ENCODE assay signal across 8 cellular contexts in the genomic region with DNA sequence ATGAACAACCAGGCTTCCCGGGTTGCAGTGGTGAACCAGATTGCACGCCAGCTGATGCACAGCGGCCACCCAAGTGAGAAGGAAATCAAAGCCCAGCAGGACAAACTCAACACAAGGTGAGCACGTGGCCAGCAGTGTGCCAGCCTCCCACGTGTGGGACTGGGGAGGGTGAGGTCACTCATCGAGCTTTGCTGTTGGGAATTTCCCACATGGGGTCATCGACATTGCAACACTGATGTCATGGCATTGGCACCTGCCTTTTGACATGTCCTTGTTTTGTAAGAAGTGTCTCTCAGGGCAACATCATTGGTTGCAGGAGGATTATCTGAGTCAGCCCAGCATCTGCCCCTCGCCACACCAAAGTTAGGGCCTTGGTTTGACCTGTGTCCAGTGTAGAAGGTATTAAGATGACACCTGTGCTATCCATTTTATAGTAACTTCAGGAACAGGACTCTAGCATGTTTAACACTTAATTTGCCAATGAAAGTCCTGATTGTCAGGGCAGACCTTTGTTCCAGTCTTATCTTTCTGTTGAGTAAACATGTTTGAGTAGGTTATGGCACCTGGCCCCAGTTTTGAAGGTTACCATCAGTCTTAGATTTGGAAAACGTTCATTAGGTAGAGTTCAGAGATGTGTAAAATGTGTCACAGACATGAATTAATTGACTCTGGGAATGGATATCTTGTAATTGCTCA.
A peak's percentile ranks its signal among the peaks of the same experiment; 100 is the strongest.
DNase-seq lines count a peak whose midpoint lies in the region; ATAC-seq and TF ChIP-seq lines count a peak whose summit lies in the region.

No MANE protein-coding gene starts in this region.

- BruUV-seq in Calu3 (replicated peaks; lab: Mats Ljungman, UMichigan) = no TSS peak

- intact Hi-C loops in Calu3 (cut with micrococcal nuclease; ENCODE audit: unreplicated experiment) = loop anchor here (5.0 kb wide), 3 partner anchors 58 to 108 kb away; no protein-coding TSS in a partner anchor

- no peak for TF ChIP-seq POLR2A in NB4 (IDR thresholded peaks at IDR 0.05; ENCODE audit: extremely low read depth, insufficient read length)

- TF ChIP-seq CTCF in Calu3 (IDR thresholded peaks at IDR 0.05; ENCODE audit: unreplicated experiment) (no peak), NB4 (IDR thresholded peaks at IDR 0.05; ENCODE audit: low read depth, low read length) (no peak), epithelial cell of esophagus (IDR thresholded peaks at IDR 0.05; ENCODE audit: insufficient read depth, low read depth, low read length, missing control alignments) (no peak)

- CTCF ChIA-PET in Calu3 (lab: Charles Lee) = no interaction called here

- ATAC-seq in natural killer cell treated with Interleukin-12 subunit alpha and Interleukin-12 subunit beta and Interleukin-15 and Interleukin-18, amount 100 ng/mL, for 72 hours = peak; percentile 69 to 91
- no peak for ATAC-seq in HG03045 (IDR thresholded peaks at IDR 0.05; ENCODE audit: unreplicated experiment)
- no peak for ATAC-seq in GM21528 (IDR thresholded peaks at IDR 0.05; ENCODE audit: low FRiP score, unreplicated experiment)
- no peak for ATAC-seq in HG03108 (IDR thresholded peaks at IDR 0.05; ENCODE audit: unreplicated experiment)
- ATAC-seq in HG02798 (IDR thresholded peaks at IDR 0.05; ENCODE audit: poor library complexity, unreplicated experiment) = no peak

- peaks cover 100% of the 10 kb centered on the region for H3K36me3 Mint-ChIP-seq in Calu3 (ENCODE audit: insufficient read depth, unreplicated experiment)
- peaks cover 4% of the 10 kb centered on the region for H3K36me3 Mint-ChIP-seq in natural killer cell treated with Interleukin-12 subunit alpha and Interleukin-12 subunit beta and Interleukin-15 and Interleukin-18, amount 100 ng/mL, for 72 hours

- H3K4me3 ChIP-seq in NB4 (ENCODE audit: low read depth, low read length) (no peak overlapping the region), epithelial cell of esophagus (ENCODE audit: low read length) (no peak overlapping the region)

- no peak overlapping the region for H3K4me3 Mint-ChIP-seq in Calu3 (ENCODE audit: low read depth, unreplicated experiment)
- no peak overlapping the region for H3K4me3 Mint-ChIP-seq in natural killer cell treated with Interleukin-12 subunit alpha and Interleukin-12 subunit beta and Interleukin-15 and Interleukin-18, amount 100 ng/mL, for 72 hours

- DNase-seq in Calu3 (peak; percentile 80), NB4 (ENCODE audit: low read depth) (peak; percentile 13), epithelial cell of esophagus (ENCODE audit: low read depth) (peak; percentile 81)
- DNase-seq in natural killer cell treated with Interleukin-12 subunit alpha and Interleukin-12 subunit beta and Interleukin-15 and Interleukin-18, amount 100 ng/mL, for 72 hours (ENCODE audit: low spot score) = peak; percentile 82

- H3K27me3 Mint-ChIP-seq in Calu3 (ENCODE audit: unreplicated experiment) = no peaks in the 10 kb centered on the region
- H3K27me3 Mint-ChIP-seq in natural killer cell treated with Interleukin-12 subunit alpha and Interleukin-12 subunit beta and Interleukin-15 and Interleukin-18, amount 100 ng/mL, for 72 hours = no peaks in the 10 kb centered on the region

- peaks cover 77% of the 10 kb centered on the region for H3K4me1 Mint-ChIP-seq in Calu3 (ENCODE audit: low read depth, unreplicated experiment)
- peaks cover 0 to 14% of the 10 kb centered on the region in 2 donors for H3K4me1 Mint-ChIP-seq in natural killer cell treated with Interleukin-12 subunit alpha and Interleukin-12 subunit beta and Interleukin-15 and Interleukin-18, amount 100 ng/mL, for 72 hours (ENCODE audit: low read depth in 2 of 2)

- H3K27ac Mint-ChIP-seq in Calu3 (ENCODE audit: unreplicated experiment) = peak overlapping the region; percentile 87
- peak overlapping the region; percentile 20 to 85 for H3K27ac Mint-ChIP-seq in natural killer cell treated with Interleukin-12 subunit alpha and Interleukin-12 subunit beta and Interleukin-15 and Interleukin-18, amount 100 ng/mL, for 72 hours

- H3K9me3 Mint-ChIP-seq in Calu3 (ENCODE audit: low read depth, unreplicated experiment) = no peaks in the 10 kb centered on the region
- H3K9me3 Mint-ChIP-seq in natural killer cell treated with Interleukin-12 subunit alpha and Interleukin-12 subunit beta and Interleukin-15 and Interleukin-18, amount 100 ng/mL, for 72 hours = no peaks in the 10 kb centered on the region

Comparison
In these comparisons a context has a peak if more than half of its experiments do, and no peak if none do; other contexts are left out.
1. DNase-seq: peak in every context shown above with its lines; median percentile 82 in natural killer cell treated with Interleukin-12 subunit alpha and Interleukin-12 subunit beta and Interleukin-15 and Interleukin-18, amount 100 ng/mL, for 72 hours; 81 in epithelial cell of esophagus; 80 in Calu3; 13 in NB4.
2. ATAC-seq: peak in natural killer cell treated with Interleukin-12 subunit alpha and Interleukin-12 subunit beta and Interleukin-15 and Interleukin-18, amount 100 ng/mL, for 72 hours (2 of 2); none in HG03045 (single experiment), GM21528 (single experiment), HG03108 (single experiment) and HG02798 (single experiment).